ENCODE assay signal across 8 cellular contexts in genomic region chr4:127783026-127783769, GRCh38. TPM values are rescaled to one million over a fixed set of nuclear protein-coding genes. Genes with fewer than 3 reads are reported as not detected.
A peak's percentile ranks its signal among the peaks of the same experiment; 100 is the strongest.
DNase-seq lines count a peak whose midpoint lies in the region; ATAC-seq and TF ChIP-seq lines count a peak whose summit lies in the region.

No MANE protein-coding gene starts in this region.

- ATAC-seq in activated T-cell treated with anti-CD3 and anti-CD28 coated beads, Interleukin-2, amount 50 U/mL, for 4 hours: peak in 1 of 2 donors; percentile 29
- ATAC-seq in HG02884 (IDR thresholded peaks at IDR 0.05; ENCODE audit: unreplicated experiment) (peak; percentile 8), HG02852 (IDR thresholded peaks at IDR 0.05; ENCODE audit: unreplicated experiment) (no peak)

- H3K27ac Mint-ChIP-seq in brain: peak overlapping the region; percentile 95 to 99 (median 97)

- peak overlapping the region; percentile 84 for H3K4me3 Mint-ChIP-seq in activated T-cell treated with anti-CD3 and anti-CD28 coated beads, Interleukin-2, amount 50 U/mL, for 4 hours
- H3K4me3 Mint-ChIP-seq in brain: peak overlapping the region; percentile 96 to 100 (median 97)

- peaks cover 59% of the 10 kb centered on the region for H3K27me3 Mint-ChIP-seq in activated T-cell treated with anti-CD3 and anti-CD28 coated beads, Interleukin-2, amount 50 U/mL, for 4 hours (ENCODE audit: low read depth)
- peaks cover 15% of the 10 kb centered on the region for H3K27me3 Mint-ChIP-seq in brain

- TF ChIP-seq CTCF in brain (conservative IDR thresholded peaks at IDR 0.05): no peak

- peaks cover 16% of the 10 kb centered on the region for H3K4me1 Mint-ChIP-seq in activated T-cell treated with anti-CD3 and anti-CD28 coated beads, Interleukin-2, amount 50 U/mL, for 4 hours (ENCODE audit: low read depth)
- H3K4me1 Mint-ChIP-seq in brain: peaks cover 38% of the 10 kb centered on the region

- no peak for DNase-seq in activated T-cell treated with anti-CD3 and anti-CD28 coated beads, Interleukin-2, amount 50 U/mL, for 4 hours
- DNase-seq in activated T-cell treated with anti-CD3 and anti-CD28 coated beads, Interleukin-2, amount 50 U/mL, for 1 hour: no peak
- DNase-seq in NCI-H526 treated with DMSO at 0.1 percent for 48 hours (lab: John Stamatoyannopoulos, UW) (peak; percentile 80), iPS DF 19.7 (ENCODE audit: low read depth, low spot score) (peak; percentile 15), putamen (ENCODE audit: low spot score) (peak; percentile 53)

- no peaks in the 10 kb centered on the region for H3K36me3 Mint-ChIP-seq in activated T-cell treated with anti-CD3 and anti-CD28 coated beads, Interleukin-2, amount 50 U/mL, for 4 hours (ENCODE audit: insufficient read depth)
- peaks cover 9% of the 10 kb centered on the region for H3K36me3 Mint-ChIP-seq in brain

- H3K9me3 Mint-ChIP-seq in activated T-cell treated with anti-CD3 and anti-CD28 coated beads, Interleukin-2, amount 50 U/mL, for 4 hours: no peaks in the 10 kb centered on the region
- H3K9me3 Mint-ChIP-seq in brain: peaks cover 0 to 3% (median under 1%) of the 10 kb centered on the region in 5 experiments

RNA-seq across cellular contexts. Expression of gene HSPA4L, which starts 1.1 kb away (rescaled TPM):
- total RNA-seq in activated T-cell treated with anti-CD3 and anti-CD28 coated beads, Interleukin-2, amount 50 U/mL, for 4 hours: under 1 TPM; 0.08 to 0.30 (median 0.27) TPM
- 1.6 TPM for polyA plus RNA-seq in brain (ENCODE audit: insufficient read depth, low read depth, low replicate concordance)

RNA-seq across cellular contexts. Expression of gene SLC25A31, which starts 53.0 kb away (rescaled TPM):
- total RNA-seq in activated T-cell treated with anti-CD3 and anti-CD28 coated beads, Interleukin-2, amount 50 U/mL, for 4 hours: not detected
- not detected for polyA plus RNA-seq in brain (ENCODE audit: insufficient read depth, low read depth, low replicate concordance)

Comparison
In these comparisons a context has a peak if more than half of its experiments do, and no peak if none do; other contexts are left out.
1. DNase-seq: peak in NCI-H526 treated with DMSO at 0.1 percent for 48 hours (single experiment), iPS DF 19.7 (single experiment) and putamen (single experiment); none in activated T-cell treated with anti-CD3 and anti-CD28 coated beads, Interleukin-2, amount 50 U/mL, for 4 hours (single experiment) and activated T-cell treated with anti-CD3 and anti-CD28 coated beads, Interleukin-2, amount 50 U/mL, for 1 hour (single experiment).